Comparison of ENCODE assay signal across 1 cellular context in the genomic region with DNA sequence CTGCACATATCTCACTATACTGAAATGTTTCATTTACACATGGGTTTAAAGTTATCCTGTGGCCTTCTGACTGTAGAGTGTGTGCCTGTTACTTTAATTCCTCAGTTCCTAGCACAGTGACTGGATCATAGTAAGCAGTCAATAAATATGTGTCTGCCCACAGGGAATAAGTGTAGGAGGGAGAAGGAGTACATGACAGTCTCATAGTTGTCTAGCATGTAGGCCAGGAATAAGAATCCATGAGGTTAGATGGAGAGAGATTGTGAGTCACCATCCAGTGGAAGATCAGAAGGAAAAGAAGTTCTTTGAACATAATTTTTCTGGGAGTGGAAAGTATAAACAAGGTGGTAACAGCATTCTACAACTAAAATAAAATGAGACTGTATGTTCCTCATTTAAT.
TF ChIP-seq lines count a peak whose summit lies in the region.

No MANE protein-coding gene starts in this region.

TF ChIP-seq in HEK293, 187 proteins besides CTCF, POLR2A, EP300 and RAD21 (continued from another document):
- TF ChIP-seq, protein P1, sequence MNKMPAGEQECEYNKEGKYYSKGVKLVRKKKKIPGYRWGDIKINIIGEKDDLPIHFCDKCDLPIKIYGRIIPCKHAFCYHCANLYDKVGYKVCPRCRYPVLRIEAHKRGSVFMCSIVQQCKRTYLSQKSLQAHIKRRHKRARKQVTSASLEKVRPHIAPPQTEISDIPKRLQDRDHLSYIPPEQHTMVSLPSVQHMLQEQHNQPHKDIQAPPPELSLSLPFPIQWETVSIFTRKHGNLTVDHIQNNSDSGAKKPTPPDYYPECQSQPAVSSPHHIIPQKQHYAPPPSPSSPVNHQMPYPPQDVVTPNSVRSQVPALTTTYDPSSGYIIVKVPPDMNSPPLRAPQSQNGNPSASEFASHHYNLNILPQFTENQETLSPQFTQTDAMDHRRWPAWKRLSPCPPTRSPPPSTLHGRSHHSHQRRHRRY (tag by site-specific recombination; IDR thresholded peaks at IDR 0.05) = no peak
- TF ChIP-seq, protein P2, sequence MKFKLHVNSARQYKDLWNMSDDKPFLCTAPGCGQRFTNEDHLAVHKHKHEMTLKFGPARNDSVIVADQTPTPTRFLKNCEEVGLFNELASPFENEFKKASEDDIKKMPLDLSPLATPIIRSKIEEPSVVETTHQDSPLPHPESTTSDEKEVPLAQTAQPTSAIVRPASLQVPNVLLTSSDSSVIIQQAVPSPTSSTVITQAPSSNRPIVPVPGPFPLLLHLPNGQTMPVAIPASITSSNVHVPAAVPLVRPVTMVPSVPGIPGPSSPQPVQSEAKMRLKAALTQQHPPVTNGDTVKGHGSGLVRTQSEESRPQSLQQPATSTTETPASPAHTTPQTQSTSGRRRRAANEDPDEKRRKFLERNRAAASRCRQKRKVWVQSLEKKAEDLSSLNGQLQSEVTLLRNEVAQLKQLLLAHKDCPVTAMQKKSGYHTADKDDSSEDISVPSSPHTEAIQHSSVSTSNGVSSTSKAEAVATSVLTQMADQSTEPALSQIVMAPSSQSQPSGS (tag by site-specific recombination; IDR thresholded peaks at IDR 0.05; ENCODE audit: low read depth) = no peak
- TF ChIP-seq ZNF791 (tag by site-specific recombination; IDR thresholded peaks at IDR 0.05) = no peak
- TF ChIP-seq, protein P3, sequence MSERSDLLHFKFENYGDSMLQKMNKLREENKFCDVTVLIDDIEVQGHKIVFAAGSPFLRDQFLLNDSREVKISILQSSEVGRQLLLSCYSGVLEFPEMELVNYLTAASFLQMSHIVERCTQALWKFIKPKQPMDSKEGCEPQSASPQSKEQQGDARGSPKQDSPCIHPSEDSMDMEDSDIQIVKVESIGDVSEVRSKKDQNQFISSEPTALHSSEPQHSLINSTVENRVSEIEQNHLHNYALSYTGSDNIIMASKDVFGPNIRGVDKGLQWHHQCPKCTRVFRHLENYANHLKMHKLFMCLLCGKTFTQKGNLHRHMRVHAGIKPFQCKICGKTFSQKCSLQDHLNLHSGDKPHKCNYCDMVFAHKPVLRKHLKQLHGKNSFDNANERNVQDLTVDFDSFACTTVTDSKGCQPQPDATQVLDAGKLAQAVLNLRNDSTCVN (tag by site-specific recombination; optimal IDR thresholded peaks at IDR 0.05) = no peak
- no peak for TF ChIP-seq ZNF335 (tag by site-specific recombination; conservative IDR thresholded peaks at IDR 0.05)
- TF ChIP-seq ZNF37A (tag by site-specific recombination; IDR thresholded peaks at IDR 0.05) = no peak
- no peak for TF ChIP-seq ZNF416 (tag by site-specific recombination; IDR thresholded peaks at IDR 0.05)
- TF ChIP-seq ZNF239 (tag by site-specific recombination; IDR thresholded peaks at IDR 0.05) = no peak
- TF ChIP-seq ZFP37 (tag by site-specific recombination; IDR thresholded peaks at IDR 0.05) = no peak
- TF ChIP-seq HIC1 (tag by site-specific recombination; IDR thresholded peaks at IDR 0.05) = no peak
- TF ChIP-seq EGR2 (tag by site-specific recombination; IDR thresholded peaks at IDR 0.05; ENCODE audit: low read depth) = 0 out of 2 replicates have a peak, but pooled peaks have one; percentile 24
- TF ChIP-seq ZNF311 (tag by site-specific recombination; IDR thresholded peaks at IDR 0.05; ENCODE audit: borderline replicate concordance) = no peak
- TF ChIP-seq ZFP69B (tag by site-specific recombination; IDR thresholded peaks at IDR 0.05) = no peak
